In genomic region chr4:177308842-177309524, GRCh38 we compare ENCODE assay signal across 8 cellular contexts. TPM values are rescaled to one million over a fixed set of nuclear protein-coding genes. Genes with fewer than 3 reads are reported as not detected.
DNase-seq lines count a peak whose midpoint lies in the region; ATAC-seq, FAIRE-seq and TF ChIP-seq lines count a peak whose summit lies in the region.

No MANE protein-coding gene starts in this region.

- no peak for ATAC-seq in HG03378 (IDR thresholded peaks at IDR 0.05; ENCODE audit: unreplicated experiment)
- no peak for ATAC-seq in GM19397 (IDR thresholded peaks at IDR 0.05; ENCODE audit: unreplicated experiment)

- no peaks in the 10 kb centered on the region for H3K9me3 ChIP-seq in Peyer's patch

- peak overlapping the region; percentile 94 for H3K4me3 Mint-ChIP-seq in stimulated activated naive CD8-positive, alpha-beta T cell treated with anti-CD3 and anti-CD28 coated beads, Interleukin-15, Interleukin-2, amounts not matched to agents 100 ng/mL and 50 ng/mL, for 24 hours

- TF ChIP-seq CTCF in Peyer's patch (IDR thresholded peaks at IDR 0.05) (no peak), fibroblast of the aortic adventitia (IDR thresholded peaks at IDR 0.05; ENCODE audit: insufficient read depth, low read length) (no peak)

- peak overlapping the region in 2 of 4 donors; percentile 23 to 27 for H3K27ac ChIP-seq in Peyer's patch

- peaks cover 0 to 4% (median 2%) of the 10 kb centered on the region in 4 donors for H3K4me1 ChIP-seq in Peyer's patch

- no peaks in the 10 kb centered on the region for H3K9me3 Mint-ChIP-seq in stimulated activated naive CD8-positive, alpha-beta T cell treated with anti-CD3 and anti-CD28 coated beads, Interleukin-15, Interleukin-2, amounts not matched to agents 100 ng/mL and 50 ng/mL, for 24 hours

- H3K27me3 ChIP-seq in Peyer's patch: no peaks in the 10 kb centered on the region

- FAIRE-seq in GM12892 (lab: Jason Lieb, UNC): no peak

- DNase-seq in SKM-1 treated with dmso at 0.1 percent for 144 hours (lab: John Stamatoyannopoulos, UW; ENCODE audit: unreplicated experiment) (peak; percentile 32), SKM-1 (lab: John Stamatoyannopoulos, UW; ENCODE audit: unreplicated experiment) (no peak), Peyer's patch (no peak), fibroblast of the aortic adventitia (ENCODE audit: low read depth) (no peak), GM12892 (ENCODE audit: insufficient read length) (no peak)

- H3K36me3 ChIP-seq in Peyer's patch: no peaks in the 10 kb centered on the region

- H3K27ac Mint-ChIP-seq in stimulated activated naive CD8-positive, alpha-beta T cell treated with anti-CD3 and anti-CD28 coated beads, Interleukin-15, Interleukin-2, amounts not matched to agents 100 ng/mL and 50 ng/mL, for 24 hours: peak overlapping the region; percentile 81

- H3K36me3 Mint-ChIP-seq in stimulated activated naive CD8-positive, alpha-beta T cell treated with anti-CD3 and anti-CD28 coated beads, Interleukin-15, Interleukin-2, amounts not matched to agents 100 ng/mL and 50 ng/mL, for 24 hours (ENCODE audit: low read depth): no peaks in the 10 kb centered on the region

- H3K4me1 Mint-ChIP-seq in stimulated activated naive CD8-positive, alpha-beta T cell treated with anti-CD3 and anti-CD28 coated beads, Interleukin-15, Interleukin-2, amounts not matched to agents 100 ng/mL and 50 ng/mL, for 24 hours (ENCODE audit: low read depth): peaks cover 35% of the 10 kb centered on the region

- no peaks in the 10 kb centered on the region for H3K27me3 Mint-ChIP-seq in stimulated activated naive CD8-positive, alpha-beta T cell treated with anti-CD3 and anti-CD28 coated beads, Interleukin-15, Interleukin-2, amounts not matched to agents 100 ng/mL and 50 ng/mL, for 24 hours

- TF ChIP-seq POLR2A in Peyer's patch (IDR thresholded peaks at IDR 0.05) (no peak), GM12892 (IDR thresholded peaks at IDR 0.05; ENCODE audit: low read depth, low read length) (no peak)

- H3K4me3 ChIP-seq in Peyer's patch (peak overlapping the region; percentile 47 to 72 (median 68)), fibroblast of the aortic adventitia (ENCODE audit: low read depth, low read length) (peak overlapping the region; percentile 86)

RNA-seq across cellular contexts. Expression of gene NEIL3, which starts 0.7 kb away (rescaled TPM):
- total RNA-seq in Peyer's patch (1 to 10 TPM in 2 of 4 donors, under 1 TPM in 2; 0.76 to 2.5 (median 1.3) TPM), fibroblast of the aortic adventitia (ENCODE audit: low replicate concordance) (3.7 and 20.8 TPM in 2 replicates)
- polyA plus RNA-seq in GM12892 (2012; ENCODE audit: missing spikeins): 4.8 TPM
